8 cellular contexts compared by ENCODE assay signal in genomic region chr11:126267650-126268049, GRCh38. TPM values are rescaled to one million over a fixed set of nuclear protein-coding genes. Genes with fewer than 3 reads are reported as not detected.
DNase-seq lines count a peak whose midpoint lies in the region; ATAC-seq, FAIRE-seq and TF ChIP-seq lines count a peak whose summit lies in the region.

No MANE protein-coding gene starts in this region.

- H2AFZ ChIP-seq in GM23338 = no peak overlapping the region

- no peaks in the 10 kb centered on the region for H4K20me1 ChIP-seq in GM23338 (replicated peaks; ENCODE audit: insufficient read depth)

- peaks cover 13% of the 10 kb centered on the region for H3K27me3 Mint-ChIP-seq in GM23338 (ENCODE audit: insufficient read depth, low read depth, poor library complexity)
- no peaks in the 10 kb centered on the region for H3K27me3 Mint-ChIP-seq in activated B cell treated with CpG ODN at 0.5 μM for 24 hours
- peaks cover 8% of the 10 kb centered on the region for H3K27me3 Mint-ChIP-seq in glutamatergic neuron (ENCODE audit: unreplicated experiment)

- H3K4me1 Mint-ChIP-seq in GM23338 = peaks cover 12% of the 10 kb centered on the region
- H3K4me1 Mint-ChIP-seq in activated B cell treated with CpG ODN at 0.5 μM for 24 hours = peaks cover 33% of the 10 kb centered on the region
- H3K4me1 Mint-ChIP-seq in glutamatergic neuron (ENCODE audit: low read depth, unreplicated experiment) = peaks cover 2% of the 10 kb centered on the region

- H3K9me3 ChIP-seq in skeletal muscle tissue (ENCODE audit: control insufficient read depth in 3 of 3, low read length in 3 of 3) = no peaks in the 10 kb centered on the region

- no peaks in the 10 kb centered on the region for H3K9me2 ChIP-seq in GM23338 (ENCODE audit: insufficient read depth)

- peak overlapping the region; percentile 93 to 95 (median 94) for H3K9ac ChIP-seq in skeletal muscle tissue (ENCODE audit: low read depth in 1 of 3, low read length in 3 of 3)

- H3K4me3 Mint-ChIP-seq in GM23338 = peak overlapping the region; percentile 96
- peak overlapping the region; percentile 95 for H3K4me3 Mint-ChIP-seq in activated B cell treated with CpG ODN at 0.5 μM for 24 hours
- peak overlapping the region; percentile 94 for H3K4me3 Mint-ChIP-seq in glutamatergic neuron (ENCODE audit: unreplicated experiment)

- H3K36me3 Mint-ChIP-seq in GM23338 (ENCODE audit: low read depth) (peaks cover 66% of the 10 kb centered on the region), activated B cell treated with CpG ODN at 0.5 μM for 24 hours (ENCODE audit: low read depth) (peaks cover 70% of the 10 kb centered on the region), glutamatergic neuron (ENCODE audit: unreplicated experiment) (no peaks in the 10 kb centered on the region)

- intact Hi-C loops in activated B cell treated with CpG ODN at 0.5 μM for 24 hours (cut with micrococcal nuclease) = loop anchor here (1.0 to 10.0 kb wide), 4 partner anchors 365 to 1507 kb away; partner anchors contain the start of genes PUS3, STT3A and TMEM218

- no peaks in the 10 kb centered on the region for H3K9me3 Mint-ChIP-seq in GM23338
- no peaks in the 10 kb centered on the region for H3K9me3 Mint-ChIP-seq in activated B cell treated with CpG ODN at 0.5 μM for 24 hours
- peaks cover 6% of the 10 kb centered on the region for H3K9me3 Mint-ChIP-seq in glutamatergic neuron (ENCODE audit: unreplicated experiment)

- H3K36me3 ChIP-seq in GM23338 (ENCODE audit: insufficient read depth) (peaks cover 32% of the 10 kb centered on the region), skeletal muscle tissue (ENCODE audit: control insufficient read depth in 3 of 3, insufficient read depth in 3 of 3, low read length in 3 of 3) (peaks cover 42 to 49% (median 46%) of the 10 kb centered on the region in 3 donors)

- no peak for FAIRE-seq in frontal cortex (lab: Jason Lieb, UNC)

- H3K27ac ChIP-seq in GM23338 (ENCODE audit: low read depth) (peak overlapping the region; percentile 95), skeletal muscle tissue (ENCODE audit: low read depth, low read length) (peak overlapping the region; percentile 82)

- CTCF ChIA-PET in activated B cell treated with CpG ODN at 0.5 μM for 24 hours (lab: Charles Lee) = no interaction called here

- H3K4me3 ChIP-seq in GM23338 = peak overlapping the region; percentile 70
- peak overlapping the region; percentile 78 to 99 (median 93) for H3K4me3 ChIP-seq in skeletal muscle tissue (ENCODE audit: low read length in 3 of 3)

- ATAC-seq in GM23338 (no peak), activated B cell treated with CpG ODN at 0.5 μM for 24 hours (ENCODE audit: low read depth) (no peak)

- TF ChIP-seq CTCF in GM23338 (conservative IDR thresholded peaks at IDR 0.05; ENCODE audit: low read depth in 2 of 2) = no peak
- TF ChIP-seq CTCF in activated B cell treated with CpG ODN at 0.5 μM for 24 hours (IDR thresholded peaks at IDR 0.05) = no peak
- no peak for TF ChIP-seq CTCF in glutamatergic neuron (IDR thresholded peaks at IDR 0.05; ENCODE audit: partially characterized antibody, unreplicated experiment)

- peaks cover 9% of the 10 kb centered on the region; the same call in 1 of the 2 replicates for H3K4me1 ChIP-seq in GM23338 (ENCODE audit: insufficient read depth)
- peaks cover 13 to 26% (median 19%) of the 10 kb centered on the region in 3 donors for H3K4me1 ChIP-seq in skeletal muscle tissue (ENCODE audit: control insufficient read depth in 3 of 3, insufficient read depth in 3 of 3, low read length in 3 of 3)

- peak overlapping the region; percentile 82 for H3K4me2 ChIP-seq in GM23338

- no peaks in the 10 kb centered on the region for H3K27me3 ChIP-seq in GM23338 (ENCODE audit: insufficient read depth)
- no peaks in the 10 kb centered on the region for H3K27me3 ChIP-seq in skeletal muscle tissue (ENCODE audit: control insufficient read depth in 3 of 3, insufficient read depth in 3 of 3, low read length in 3 of 3)

- H3K27ac Mint-ChIP-seq in GM23338 = peak overlapping the region; percentile 99
- peak overlapping the region; percentile 95 for H3K27ac Mint-ChIP-seq in activated B cell treated with CpG ODN at 0.5 μM for 24 hours
- H3K27ac Mint-ChIP-seq in glutamatergic neuron (ENCODE audit: unreplicated experiment) = peak overlapping the region; percentile 86

- peaks cover 27% of the 10 kb centered on the region; the same call in 1 of the 2 replicates for H3F3A ChIP-seq in GM23338 (replicated peaks; ENCODE audit: low read depth)

- POLR2A ChIA-PET in activated B cell treated with CpG ODN at 0.5 μM for 24 hours (lab: Charles Lee) = interaction anchor here (0.6 to 4.1 kb wide), 5 partner anchors 14 to 149 kb away, joined by 3 to 84 read pairs (median 5); partner anchors contain the start of genes FAM118B, RPUSD4 and TIRAP

- H3K79me2 ChIP-seq in GM23338 (replicated peaks; ENCODE audit: insufficient read depth) = peaks cover 38% of the 10 kb centered on the region

- DNase-seq in GM23338 (ENCODE audit: low spot score) (no peak), activated B cell treated with CpG ODN at 0.5 μM for 24 hours (no peak), glutamatergic neuron (no peak), inferior parietal cortex (ENCODE audit: extremely low spot score) (no peak), frontal cortex (ENCODE audit: low spot score in 2 of 2) (no peak), NCI-H446 treated with DMSO at 0.1 percent for 48 hours (lab: John Stamatoyannopoulos, UW) (no peak)
- DNase-seq in activated effector memory CD4-positive, alpha-beta T cell treated with Interleukin-2 at 50 U/mL for 16 hours = no peak

TF ChIP-seq in GM23338, 12 proteins besides CTCF, POLR2A, EP300 and RAD21 (continues in another document):
- TF ChIP-seq ZNF114 (CRISPR knock-in tag; IDR thresholded peaks at IDR 0.05) = no peak
- no peak for TF ChIP-seq NANOG (IDR thresholded peaks at IDR 0.05; ENCODE audit: borderline replicate concordance)

RNA-seq across cellular contexts. Expression of gene SRPRA, which starts 1.0 kb away (rescaled TPM):
- 49.3 and 53.2 TPM in 2 replicates for total RNA-seq in GM23338 (2014; rRNA removed; shearing (Covaris generic))
- 27.1 and 28.0 TPM in 2 replicates for polyA plus RNA-seq in GM23338 (2016; fragmentation: Nextera tagmentation; extraction: Ambion mirVana)
- 121 and 128 TPM in 2 replicates for total RNA-seq in activated B cell treated with CpG ODN at 0.5 μM for 24 hours
- 58.0 TPM for total RNA-seq in glutamatergic neuron (ENCODE audit: unreplicated experiment)
- total RNA-seq in skeletal muscle tissue = 20.9 TPM
- total RNA-seq in frontal cortex = 6.9 TPM

RNA-seq across cellular contexts. Expression of gene FOXRED1, which starts 1.3 kb away (rescaled TPM):
- 41.0 and 59.2 TPM in 2 replicates for total RNA-seq in GM23338 (2014; rRNA removed; shearing (Covaris generic))
- polyA plus RNA-seq in GM23338 (2016; fragmentation: Nextera tagmentation; extraction: Ambion mirVana) = 25.2 and 27.0 TPM in 2 replicates
- total RNA-seq in activated B cell treated with CpG ODN at 0.5 μM for 24 hours = 39.1 and 44.9 TPM in 2 replicates
- total RNA-seq in glutamatergic neuron (ENCODE audit: unreplicated experiment) = 60.9 TPM
- total RNA-seq in skeletal muscle tissue = 12.5 TPM
- 18.3 TPM for total RNA-seq in frontal cortex

RNA-seq across cellular contexts. Expression of gene TIRAP, which starts 15.2 kb away (rescaled TPM):
- 2.6 and 3.4 TPM in 2 replicates for total RNA-seq in GM23338 (2014; rRNA removed; shearing (Covaris generic))
- polyA plus RNA-seq in GM23338 (2016; fragmentation: Nextera tagmentation; extraction: Ambion mirVana) = 0.89 and 1.1 TPM in 2 replicates
- total RNA-seq in activated B cell treated with CpG ODN at 0.5 μM for 24 hours (16.6 and 18.3 TPM in 2 replicates), glutamatergic neuron (ENCODE audit: unreplicated experiment) (8.2 TPM), skeletal muscle tissue (3.1 TPM), frontal cortex (2.0 TPM)

RNA-seq across cellular contexts. Expression of gene DCPS, which starts 36.2 kb away (rescaled TPM):
- 26.8 and 28.5 TPM in 2 replicates for total RNA-seq in GM23338 (2014; rRNA removed; shearing (Covaris generic))
- 41.1 and 46.4 TPM in 2 replicates for polyA plus RNA-seq in GM23338 (2016; fragmentation: Nextera tagmentation; extraction: Ambion mirVana)
- 37.6 and 39.6 TPM in 2 replicates for total RNA-seq in activated B cell treated with CpG ODN at 0.5 μM for 24 hours
- total RNA-seq in glutamatergic neuron (ENCODE audit: unreplicated experiment) = 7.2 TPM
- total RNA-seq in skeletal muscle tissue = 8.4 TPM
- 2.9 TPM for total RNA-seq in frontal cortex

RNA-seq across cellular contexts. Expression of gene FAM118B, which starts 56.1 kb away (rescaled TPM):
- 43.4 and 75.0 TPM in 2 replicates for total RNA-seq in GM23338 (2014; rRNA removed; shearing (Covaris generic))
- 24.7 and 33.7 TPM in 2 replicates for polyA plus RNA-seq in GM23338 (2016; fragmentation: Nextera tagmentation; extraction: Ambion mirVana)
- total RNA-seq in activated B cell treated with CpG ODN at 0.5 μM for 24 hours (8.7 and 11.7 TPM in 2 replicates), glutamatergic neuron (ENCODE audit: unreplicated experiment) (33.0 TPM), skeletal muscle tissue (14.1 TPM), frontal cortex (20.0 TPM)
